Comparison of ENCODE assay signal across 8 cellular contexts in the genomic region with DNA sequence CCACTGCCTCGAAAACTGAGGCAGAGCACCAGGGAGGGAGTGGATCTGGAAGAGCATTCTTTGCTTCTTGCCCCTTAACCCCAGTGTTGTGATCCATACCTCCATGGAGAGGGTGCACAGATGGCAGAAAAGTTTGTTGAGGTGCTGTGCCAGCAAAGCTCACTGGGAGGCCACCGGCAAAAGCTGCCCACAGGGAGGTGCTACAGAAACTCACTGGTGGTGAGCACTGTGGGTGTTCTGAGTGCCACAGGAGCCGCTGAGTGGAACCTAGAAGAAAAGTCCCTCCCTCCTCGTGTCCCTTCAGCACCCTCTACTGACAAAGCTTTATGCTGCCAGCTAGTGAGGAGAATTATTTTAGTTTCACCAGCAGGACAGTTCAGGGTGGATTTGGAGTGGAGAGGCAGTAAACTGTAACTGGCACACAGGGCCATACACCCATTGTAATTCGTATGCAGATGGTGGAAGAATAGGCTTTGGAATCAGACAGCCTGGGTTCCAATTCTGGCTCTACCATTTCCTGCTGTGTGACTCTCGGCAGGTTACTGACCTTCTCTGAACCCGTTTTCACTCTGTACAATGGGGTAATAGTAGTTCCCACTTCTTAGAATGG.
DNase-seq lines count a peak whose midpoint lies in the region; ATAC-seq and TF ChIP-seq lines count a peak whose summit lies in the region.

No MANE protein-coding gene starts in this region.

- peak; percentile 53 for DNase-seq in DMS53 treated with DMSO at 0.1 percent for 48 hours (lab: John Stamatoyannopoulos, UW; ENCODE audit: unreplicated experiment)
- peak; percentile 79 for DNase-seq in HT1080 (ENCODE audit: low read depth)
- peak; percentile 59 for DNase-seq in SK-N-DZ (ENCODE audit: low spot score)
- peak; percentile 44 to 83 (median 67) for DNase-seq in adrenal gland
- peak; percentile 71 for DNase-seq in hepatic stellate cell (ENCODE audit: low spot score)
- peak; percentile 25 to 46 for DNase-seq in stimulated activated CD4-positive, alpha-beta T cell treated with anti-CD3 and anti-CD28 coated beads, Interleukin-12 subunit alpha, Interleukin-12 subunit beta, amount 100 ng/mL, for 24 hours (ENCODE audit: low read depth in 2 of 2)

- TF ChIP-seq CTCF in adrenal gland (IDR thresholded peaks at IDR 0.05): peak; percentile 56 to 90 (median 75)

- TF ChIP-seq POLR2A in adrenal gland (IDR thresholded peaks at IDR 0.05): no peak

- peak; percentile 65 for ATAC-seq in GM21360 (IDR thresholded peaks at IDR 0.05; ENCODE audit: unreplicated experiment)
- no peak for ATAC-seq in HG03095 (IDR thresholded peaks at IDR 0.05; ENCODE audit: unreplicated experiment)

- intact Hi-C loops in adrenal gland (cut with DNase I): loop anchor here (2.0 to 10.0 kb wide), 2 partner anchors 134 to 214 kb away; no protein-coding TSS in a partner anchor

- H3K36me3 ChIP-seq in adrenal gland (replicated peaks in 1 of 2): peaks cover 0 to 10% of the 10 kb centered on the region in 2 donors

- no peak overlapping the region for H3K27ac ChIP-seq in adrenal gland

- whole genome bisulfite sequencing in adrenal gland, 4 donors: 47 to 53% (median 49%) methylated on average over 6 to 7 of the region's 7 CpGs

- H3K4me3 ChIP-seq in adrenal gland: no peak overlapping the region

- H3K4me1 ChIP-seq in adrenal gland (replicated peaks in 1 of 2): peaks cover 0 to 6% of the 10 kb centered on the region in 2 donors

- no peaks in the 10 kb centered on the region for H3K9me3 ChIP-seq in adrenal gland (replicated peaks in 1 of 3)

- H3K27me3 ChIP-seq in adrenal gland: no peaks in the 10 kb centered on the region
